In the genomic region with DNA sequence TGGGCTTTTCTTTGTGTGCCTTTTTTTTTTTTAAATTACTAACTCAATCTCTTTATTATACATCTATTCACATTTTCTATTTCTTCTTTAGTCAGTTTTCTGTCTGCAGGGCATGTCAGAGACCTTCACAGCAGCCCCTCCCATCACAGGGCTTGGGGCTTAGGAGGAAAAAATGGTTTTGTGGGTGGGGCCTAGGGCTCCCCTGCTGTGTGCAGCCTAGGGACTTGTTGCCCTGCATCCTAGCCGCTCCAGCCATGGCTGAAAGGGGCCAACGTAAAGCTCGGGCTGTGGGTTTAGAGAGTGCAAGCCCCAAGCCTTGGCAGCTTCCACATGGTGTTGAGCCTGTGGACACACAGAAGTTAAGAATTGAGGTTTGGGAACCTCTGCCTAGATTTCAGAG, we compare ENCODE assay signal across 28 cellular contexts.
"Had no signal": no experiment of that assay in that cellular context is flagged by ENCODE, and none has a peak within 500 bp of the region (broad histone marks: within the 10 kb centered on the region; RNA-seq: fewer than 3 reads in every experiment).

No MANE protein-coding gene starts in this region.

- H3K27ac Mint-ChIP-seq: natural killer cell; nephron; neural progenitor cell; progenitor cell of endocrine pancreas; stimulated activated effector memory CD8-positive, alpha-beta T cell treated with anti-CD3 and anti-CD28 coated beads, Interleukin-12 subunit alpha, Interleukin-12 subunit beta, amount 100 ng/mL, for 72 hours; stimulated activated naive B cell treated with anti-CD40 and anti-IgM and Interleukin-4, amounts not matched to agents 10 μg/mL and 1 μg/mL and 100 μg/mL, for 72 hours; stimulated activated naive CD8-positive, alpha-beta T cell treated with anti-CD3 and anti-CD28 coated beads, Interleukin-15, Interleukin-2, amounts not matched to agents 100 ng/mL and 50 ng/mL, for 24 hours had no signal

- H3K36me3 ChIP-seq: ovary, right lobe of liver, sigmoid colon, stomach, thoracic aorta, thyroid gland, upper lobe of left lung, vagina had no signal

- H3K4me3 ChIP-seq: neural progenitor cell, ovary, psoas muscle, right lobe of liver, sigmoid colon, stomach, thoracic aorta, thyroid gland, tibial nerve, upper lobe of left lung, vagina had no signal

- H3K27me3 ChIP-seq: neural progenitor cell, ovary, right lobe of liver, sigmoid colon, stomach, thyroid gland, tibial nerve, upper lobe of left lung, vagina had no signal

- H3K4me1 ChIP-seq: neural progenitor cell, psoas muscle, right lobe of liver, sigmoid colon, stomach, thyroid gland, tibial nerve, upper lobe of left lung, vagina had no signal

- ATAC-seq: natural killer cell; psoas muscle; right cardiac atrium; right lobe of liver; stimulated activated effector memory CD8-positive, alpha-beta T cell treated with anti-CD3 and anti-CD28 coated beads, Interleukin-12 subunit alpha, Interleukin-12 subunit beta, amount 100 ng/mL, for 72 hours; stimulated activated naive B cell treated with anti-CD40 and anti-IgM and Interleukin-4, amounts not matched to agents 10 μg/mL and 1 μg/mL and 100 μg/mL, for 72 hours had no signal

- H3K4me1 Mint-ChIP-seq: nephron, neural progenitor cell had no signal

- H3K36me3 Mint-ChIP-seq: natural killer cell; stimulated activated effector memory CD8-positive, alpha-beta T cell treated with anti-CD3 and anti-CD28 coated beads, Interleukin-12 subunit alpha, Interleukin-12 subunit beta, amount 100 ng/mL, for 72 hours had no signal

- H3K4me3 Mint-ChIP-seq: natural killer cell; nephron; neural progenitor cell; stimulated activated effector memory CD8-positive, alpha-beta T cell treated with anti-CD3 and anti-CD28 coated beads, Interleukin-12 subunit alpha, Interleukin-12 subunit beta, amount 100 ng/mL, for 72 hours; stimulated activated naive B cell treated with anti-CD40 and anti-IgM and Interleukin-4, amounts not matched to agents 10 μg/mL and 1 μg/mL and 100 μg/mL, for 72 hours; stimulated activated naive CD8-positive, alpha-beta T cell treated with anti-CD3 and anti-CD28 coated beads, Interleukin-15, Interleukin-2, amounts not matched to agents 100 ng/mL and 50 ng/mL, for 24 hours had no signal

- H3K9me3 ChIP-seq: ovary, psoas muscle, right lobe of liver, sigmoid colon, thoracic aorta, thyroid gland, upper lobe of left lung, vagina had no signal

- DNase-seq: natural killer cell; occipital lobe; ovary; posterior cingulate gyrus; psoas muscle; right cardiac atrium; right lobe of liver; sigmoid colon; small intestine; stimulated activated CD4-positive, alpha-beta T cell treated with anti-CD3 and anti-CD28 coated beads, Interleukin-15, amount 100 ng/mL, for 24 hours; stimulated activated CD4-positive, alpha-beta T cell treated with anti-CD3 and anti-CD28 coated beads, Interleukin-2, amount 100 ng/mL, for 24 hours; stimulated activated CD4-positive, alpha-beta T cell treated with anti-CD3 and anti-CD28 coated beads, Interleukin-2, amount 100 ng/mL, for 48 hours; stimulated activated CD4-positive, alpha-beta T cell treated with anti-CD3 and anti-CD28 coated beads, Interleukin-4, amount 100 ng/mL, for 24 hours; stimulated activated naive B cell treated with anti-CD40 and anti-IgM and Interleukin-4, amounts not matched to agents 10 μg/mL and 1 μg/mL and 100 μg/mL, for 72 hours; stimulated activated naive CD4-positive, alpha-beta T cell treated with Interleukin-2 at 50 U/mL for 16 hours; stomach; thyroid gland; trophoblast cell; upper lobe of left lung had no signal

- H3K27ac ChIP-seq: neural progenitor cell, ovary, parathyroid adenoma, psoas muscle, right lobe of liver, sigmoid colon, stomach, thoracic aorta, thyroid gland, tibial nerve, upper lobe of left lung, vagina had no signal

- H3K27me3 Mint-ChIP-seq: progenitor cell of endocrine pancreas; stimulated activated naive B cell treated with anti-CD40 and anti-IgM and Interleukin-4, amounts not matched to agents 10 μg/mL and 1 μg/mL and 100 μg/mL, for 72 hours; stimulated activated naive CD8-positive, alpha-beta T cell treated with anti-CD3 and anti-CD28 coated beads, Interleukin-15, Interleukin-2, amounts not matched to agents 100 ng/mL and 50 ng/mL, for 24 hours had no signal

- H3K9me3 Mint-ChIP-seq: natural killer cell had no signal
